Comparison of ENCODE assay signal across 13 cellular contexts in the genomic region with DNA sequence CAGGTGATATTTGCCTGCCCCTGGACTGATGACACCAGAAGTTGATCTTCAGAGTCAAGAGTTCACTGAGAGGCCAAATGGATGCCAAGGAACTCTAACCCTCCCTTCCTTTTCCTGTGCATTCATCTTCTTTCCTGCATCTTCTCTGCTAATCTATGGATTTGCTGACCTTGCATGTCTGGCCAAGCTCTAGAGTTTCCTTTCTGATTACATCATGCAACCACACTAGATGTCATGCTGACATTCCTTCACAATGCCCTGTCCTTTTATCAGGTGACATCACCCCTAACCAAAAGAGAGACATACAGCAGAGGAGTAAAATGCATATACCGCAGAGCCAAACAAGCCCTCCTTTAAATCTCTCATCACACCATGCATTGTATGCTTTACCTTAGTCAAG.
"Had no signal": no experiment of that assay in that cellular context is flagged by ENCODE, and none has a peak within 500 bp of the region (broad histone marks: within the 10 kb centered on the region; RNA-seq: fewer than 3 reads in every experiment).

No MANE protein-coding gene starts in this region.

- H3K36me3 ChIP-seq: adrenal gland, cardiac muscle cell, gastroesophageal sphincter, sigmoid colon, spleen, suprapubic skin had no signal

- DNase-seq: activated CD4-positive, alpha-beta T cell treated with anti-CD3 and anti-CD28 coated beads, Interleukin-2, amount 50 U/mL, for 1 hour; activated T-cell treated with anti-CD3 and anti-CD28 coated beads, Interleukin-2, amount 50 U/mL, for 1 hour; adrenal gland; sigmoid colon; spleen; T-helper 9 cell had no signal

- H3K27me3 Mint-ChIP-seq: activated naive CD4-positive, alpha-beta T cell treated with anti-CD3 and anti-CD28 coated beads, Interleukin-2, amount 50 U/mL, for 24 hours; stimulated activated naive CD8-positive, alpha-beta T cell treated with anti-CD3 and anti-CD28 coated beads, Interleukin-15, Interleukin-2, amounts not matched to agents 100 ng/mL and 50 ng/mL, for 24 hours had no signal

- H3K27ac ChIP-seq: adrenal gland, cardiac muscle cell, gastroesophageal sphincter, sigmoid colon, spleen, suprapubic skin had no signal

- H3K36me3 Mint-ChIP-seq: activated naive CD4-positive, alpha-beta T cell treated with anti-CD3 and anti-CD28 coated beads, Interleukin-2, amount 50 U/mL, for 24 hours had no signal

- H3K4me1 Mint-ChIP-seq: activated naive CD4-positive, alpha-beta T cell treated with anti-CD3 and anti-CD28 coated beads, Interleukin-2, amount 50 U/mL, for 24 hours; neural crest cell had no signal

- H3K4me3 ChIP-seq: adrenal gland, cardiac muscle cell, gastroesophageal sphincter, lung, sigmoid colon, spleen, suprapubic skin had no signal

- H3K4me3 Mint-ChIP-seq: activated naive CD4-positive, alpha-beta T cell treated with anti-CD3 and anti-CD28 coated beads, Interleukin-2, amount 50 U/mL, for 24 hours; neural crest cell; stimulated activated naive CD8-positive, alpha-beta T cell treated with anti-CD3 and anti-CD28 coated beads, Interleukin-15, Interleukin-2, amounts not matched to agents 100 ng/mL and 50 ng/mL, for 24 hours had no signal

- H3K9me3 ChIP-seq: adrenal gland, suprapubic skin had no signal

- H3K27ac Mint-ChIP-seq: activated naive CD4-positive, alpha-beta T cell treated with anti-CD3 and anti-CD28 coated beads, Interleukin-2, amount 50 U/mL, for 24 hours; stimulated activated naive CD8-positive, alpha-beta T cell treated with anti-CD3 and anti-CD28 coated beads, Interleukin-15, Interleukin-2, amounts not matched to agents 100 ng/mL and 50 ng/mL, for 24 hours had no signal

- H3K27me3 ChIP-seq: adrenal gland, cardiac muscle cell, sigmoid colon, spleen, suprapubic skin had no signal

- H3K4me1 ChIP-seq: adrenal gland, gastroesophageal sphincter, sigmoid colon, spleen, suprapubic skin had no signal
